ENCODE assay signal across 1 cellular context in the genomic region with DNA sequence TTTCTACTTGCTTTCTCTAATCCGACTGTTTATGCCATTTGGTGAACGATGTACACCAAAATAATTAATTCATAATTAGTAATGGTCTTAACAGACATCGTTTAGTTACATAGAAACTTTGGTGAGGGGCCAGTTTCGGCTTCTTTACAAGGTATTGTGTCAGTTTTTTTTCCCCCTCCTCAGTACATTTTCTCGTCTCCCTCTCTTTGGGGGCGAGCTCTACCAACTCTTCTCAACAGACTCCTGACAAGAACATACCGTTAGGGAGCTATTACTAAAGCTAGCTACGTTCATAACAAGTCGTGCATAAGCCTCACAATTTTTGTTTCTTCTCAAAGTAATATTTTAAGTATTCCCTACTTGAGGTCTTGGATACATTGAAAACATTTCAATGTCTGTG.
TF ChIP-seq lines count a peak whose summit lies in the region.

No MANE protein-coding gene starts in this region.

TF ChIP-seq in HCT116, 20 proteins besides CTCF, POLR2A, EP300 and RAD21 (continued from another document):
- TF ChIP-seq, protein P1, sequence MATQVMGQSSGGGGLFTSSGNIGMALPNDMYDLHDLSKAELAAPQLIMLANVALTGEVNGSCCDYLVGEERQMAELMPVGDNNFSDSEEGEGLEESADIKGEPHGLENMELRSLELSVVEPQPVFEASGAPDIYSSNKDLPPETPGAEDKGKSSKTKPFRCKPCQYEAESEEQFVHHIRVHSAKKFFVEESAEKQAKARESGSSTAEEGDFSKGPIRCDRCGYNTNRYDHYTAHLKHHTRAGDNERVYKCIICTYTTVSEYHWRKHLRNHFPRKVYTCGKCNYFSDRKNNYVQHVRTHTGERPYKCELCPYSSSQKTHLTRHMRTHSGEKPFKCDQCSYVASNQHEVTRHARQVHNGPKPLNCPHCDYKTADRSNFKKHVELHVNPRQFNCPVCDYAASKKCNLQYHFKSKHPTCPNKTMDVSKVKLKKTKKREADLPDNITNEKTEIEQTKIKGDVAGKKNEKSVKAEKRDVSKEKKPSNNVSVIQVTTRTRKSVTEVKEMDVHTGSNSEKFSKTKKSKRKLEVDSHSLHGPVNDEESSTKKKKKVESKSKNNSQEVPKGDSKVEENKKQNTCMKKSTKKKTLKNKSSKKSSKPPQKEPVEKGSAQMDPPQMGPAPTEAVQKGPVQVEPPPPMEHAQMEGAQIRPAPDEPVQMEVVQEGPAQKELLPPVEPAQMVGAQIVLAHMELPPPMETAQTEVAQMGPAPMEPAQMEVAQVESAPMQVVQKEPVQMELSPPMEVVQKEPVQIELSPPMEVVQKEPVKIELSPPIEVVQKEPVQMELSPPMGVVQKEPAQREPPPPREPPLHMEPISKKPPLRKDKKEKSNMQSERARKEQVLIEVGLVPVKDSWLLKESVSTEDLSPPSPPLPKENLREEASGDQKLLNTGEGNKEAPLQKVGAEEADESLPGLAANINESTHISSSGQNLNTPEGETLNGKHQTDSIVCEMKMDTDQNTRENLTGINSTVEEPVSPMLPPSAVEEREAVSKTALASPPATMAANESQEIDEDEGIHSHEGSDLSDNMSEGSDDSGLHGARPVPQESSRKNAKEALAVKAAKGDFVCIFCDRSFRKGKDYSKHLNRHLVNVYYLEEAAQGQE (IDR thresholded peaks at IDR 0.05; ENCODE audit: low read depth): no peak
- TF ChIP-seq ELF1 (IDR thresholded peaks at IDR 0.05; ENCODE audit: borderline replicate concordance, low read depth): no peak
- no peak for TF ChIP-seq SRF (IDR thresholded peaks at IDR 0.05; ENCODE audit: low read depth)
